1 cellular context compared by ENCODE assay signal in genomic region chrX:23908219-23909003, GRCh38.
TF ChIP-seq lines count a peak whose summit lies in the region.

No MANE protein-coding gene starts in this region.

TF ChIP-seq in HepG2, 621 proteins besides CTCF, POLR2A, EP300 and RAD21:
- TF ChIP-seq ATF7-NPFF (CRISPR knock-in tag; IDR thresholded peaks at IDR 0.05; ENCODE audit: low read depth), result no peak
- TF ChIP-seq KMT2B (CRISPR knock-in tag; IDR thresholded peaks at IDR 0.05), result no peak
- TF ChIP-seq, protein P1, sequence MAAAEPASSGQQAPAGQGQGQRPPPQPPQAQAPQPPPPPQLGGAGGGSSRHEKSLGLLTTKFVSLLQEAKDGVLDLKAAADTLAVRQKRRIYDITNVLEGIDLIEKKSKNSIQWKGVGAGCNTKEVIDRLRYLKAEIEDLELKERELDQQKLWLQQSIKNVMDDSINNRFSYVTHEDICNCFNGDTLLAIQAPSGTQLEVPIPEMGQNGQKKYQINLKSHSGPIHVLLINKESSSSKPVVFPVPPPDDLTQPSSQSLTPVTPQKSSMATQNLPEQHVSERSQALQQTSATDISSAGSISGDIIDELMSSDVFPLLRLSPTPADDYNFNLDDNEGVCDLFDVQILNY (CRISPR knock-in tag; conservative IDR thresholded peaks at IDR 0.05), result no peak
- no peak for TF ChIP-seq ZNF577 (CRISPR knock-in tag; IDR thresholded peaks at IDR 0.05; ENCODE audit: borderline replicate concordance, low read depth)
- TF ChIP-seq THRA (CRISPR knock-in tag; IDR thresholded peaks at IDR 0.05; ENCODE audit: borderline replicate concordance), result no peak
- TF ChIP-seq, protein P2, sequence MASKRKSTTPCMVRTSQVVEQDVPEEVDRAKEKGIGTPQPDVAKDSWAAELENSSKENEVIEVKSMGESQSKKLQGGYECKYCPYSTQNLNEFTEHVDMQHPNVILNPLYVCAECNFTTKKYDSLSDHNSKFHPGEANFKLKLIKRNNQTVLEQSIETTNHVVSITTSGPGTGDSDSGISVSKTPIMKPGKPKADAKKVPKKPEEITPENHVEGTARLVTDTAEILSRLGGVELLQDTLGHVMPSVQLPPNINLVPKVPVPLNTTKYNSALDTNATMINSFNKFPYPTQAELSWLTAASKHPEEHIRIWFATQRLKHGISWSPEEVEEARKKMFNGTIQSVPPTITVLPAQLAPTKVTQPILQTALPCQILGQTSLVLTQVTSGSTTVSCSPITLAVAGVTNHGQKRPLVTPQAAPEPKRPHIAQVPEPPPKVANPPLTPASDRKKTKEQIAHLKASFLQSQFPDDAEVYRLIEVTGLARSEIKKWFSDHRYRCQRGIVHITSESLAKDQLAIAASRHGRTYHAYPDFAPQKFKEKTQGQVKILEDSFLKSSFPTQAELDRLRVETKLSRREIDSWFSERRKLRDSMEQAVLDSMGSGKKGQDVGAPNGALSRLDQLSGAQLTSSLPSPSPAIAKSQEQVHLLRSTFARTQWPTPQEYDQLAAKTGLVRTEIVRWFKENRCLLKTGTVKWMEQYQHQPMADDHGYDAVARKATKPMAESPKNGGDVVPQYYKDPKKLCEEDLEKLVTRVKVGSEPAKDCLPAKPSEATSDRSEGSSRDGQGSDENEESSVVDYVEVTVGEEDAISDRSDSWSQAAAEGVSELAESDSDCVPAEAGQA (IDR thresholded peaks at IDR 0.05; ENCODE audit: low read depth), result no peak
- TF ChIP-seq, protein P2 (CRISPR knock-in tag; IDR thresholded peaks at IDR 0.05; ENCODE audit: borderline replicate concordance), result no peak
- TF ChIP-seq, protein P3, sequence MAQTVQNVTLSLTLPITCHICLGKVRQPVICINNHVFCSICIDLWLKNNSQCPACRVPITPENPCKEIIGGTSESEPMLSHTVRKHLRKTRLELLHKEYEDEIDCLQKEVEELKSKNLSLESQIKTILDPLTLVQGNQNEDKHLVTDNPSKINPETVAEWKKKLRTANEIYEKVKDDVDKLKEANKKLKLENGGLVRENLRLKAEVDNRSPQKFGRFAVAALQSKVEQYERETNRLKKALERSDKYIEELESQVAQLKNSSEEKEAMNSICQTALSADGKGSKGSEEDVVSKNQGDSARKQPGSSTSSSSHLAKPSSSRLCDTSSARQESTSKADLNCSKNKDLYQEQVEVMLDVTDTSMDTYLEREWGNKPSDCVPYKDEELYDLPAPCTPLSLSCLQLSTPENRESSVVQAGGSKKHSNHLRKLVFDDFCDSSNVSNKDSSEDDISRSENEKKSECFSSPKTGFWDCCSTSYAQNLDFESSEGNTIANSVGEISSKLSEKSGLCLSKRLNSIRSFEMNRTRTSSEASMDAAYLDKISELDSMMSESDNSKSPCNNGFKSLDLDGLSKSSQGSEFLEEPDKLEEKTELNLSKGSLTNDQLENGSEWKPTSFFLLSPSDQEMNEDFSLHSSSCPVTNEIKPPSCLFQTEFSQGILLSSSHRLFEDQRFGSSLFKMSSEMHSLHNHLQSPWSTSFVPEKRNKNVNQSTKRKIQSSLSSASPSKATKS (CRISPR knock-in tag; IDR thresholded peaks at IDR 0.05), result no peak
- no peak for TF ChIP-seq ZNF501 (CRISPR knock-in tag; IDR thresholded peaks at IDR 0.05)
- no peak for TF ChIP-seq ZNF773 (CRISPR knock-in tag; IDR thresholded peaks at IDR 0.05; ENCODE audit: borderline replicate concordance)
- no peak for TF ChIP-seq ZNF318 (CRISPR knock-in tag; IDR thresholded peaks at IDR 0.05)
- TF ChIP-seq GABPA (IDR thresholded peaks at IDR 0.05; ENCODE audit: low read depth, low read length), result no peak
- peak; percentile 4; the same call in 1 of the 2 replicates for TF ChIP-seq GABPA (CRISPR knock-in tag; IDR thresholded peaks at IDR 0.05; ENCODE audit: low read depth)
- peak; percentile 29; the same call in 1 of the 2 replicates for TF ChIP-seq STAG1 (CRISPR knock-in tag; IDR thresholded peaks at IDR 0.05)
- TF ChIP-seq ZMYM3 (CRISPR knock-in tag; IDR thresholded peaks at IDR 0.05), result peak; percentile 82
- TF ChIP-seq JDP2 (CRISPR knock-in tag; IDR thresholded peaks at IDR 0.05; ENCODE audit: borderline replicate concordance), result no peak
- TF ChIP-seq, protein P4, sequence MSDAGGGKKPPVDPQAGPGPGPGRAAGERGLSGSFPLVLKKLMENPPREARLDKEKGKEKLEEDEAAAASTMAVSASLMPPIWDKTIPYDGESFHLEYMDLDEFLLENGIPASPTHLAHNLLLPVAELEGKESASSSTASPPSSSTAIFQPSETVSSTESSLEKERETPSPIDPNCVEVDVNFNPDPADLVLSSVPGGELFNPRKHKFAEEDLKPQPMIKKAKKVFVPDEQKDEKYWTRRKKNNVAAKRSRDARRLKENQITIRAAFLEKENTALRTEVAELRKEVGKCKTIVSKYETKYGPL (CRISPR knock-in tag; IDR thresholded peaks at IDR 0.05), result no peak
- no peak for TF ChIP-seq REL (CRISPR knock-in tag; conservative IDR thresholded peaks at IDR 0.05)
- TF ChIP-seq CHD4 (IDR thresholded peaks at IDR 0.05; ENCODE audit: borderline replicate concordance, low read length), result peak; percentile 81; the same call in 1 of the 2 replicates
- no peak for TF ChIP-seq CHCHD3 (CRISPR knock-in tag; IDR thresholded peaks at IDR 0.05)
- no peak for TF ChIP-seq ZNF331 (CRISPR knock-in tag; IDR thresholded peaks at IDR 0.05)
- 0 out of 2 replicates have a peak, but pooled peaks have one; percentile 4 for TF ChIP-seq ELF4 (CRISPR knock-in tag; IDR thresholded peaks at IDR 0.05; ENCODE audit: borderline replicate concordance)
- no peak for TF ChIP-seq FLYWCH1 (CRISPR knock-in tag; IDR thresholded peaks at IDR 0.05)
- no peak for TF ChIP-seq ZNF451 (CRISPR knock-in tag; IDR thresholded peaks at IDR 0.05)
- no peak for TF ChIP-seq ZNF234 (CRISPR knock-in tag; conservative IDR thresholded peaks at IDR 0.05)
- peak; percentile 96 for TF ChIP-seq ZNF629 (CRISPR knock-in tag; conservative IDR thresholded peaks at IDR 0.05)
- TF ChIP-seq PTBP1 (IDR thresholded peaks at IDR 0.05; ENCODE audit: low read depth, low read length, poor library complexity, severe bottlenecking), result no peak
- no peak for TF ChIP-seq NAIF1 (CRISPR knock-in tag; IDR thresholded peaks at IDR 0.05; ENCODE audit: borderline replicate concordance)
- TF ChIP-seq SIX1 (CRISPR knock-in tag; IDR thresholded peaks at IDR 0.05; ENCODE audit: borderline replicate concordance), result no peak
- peak; percentile 43; the same call in 1 of the 2 replicates for TF ChIP-seq KDM1A (CRISPR knock-in tag; IDR thresholded peaks at IDR 0.05)
- TF ChIP-seq IRF9 (CRISPR knock-in tag; IDR thresholded peaks at IDR 0.05; ENCODE audit: borderline replicate concordance), result no peak
- TF ChIP-seq ZNF329 (CRISPR knock-in tag; IDR thresholded peaks at IDR 0.05; ENCODE audit: low read depth), result no peak
- TF ChIP-seq, protein P5, sequence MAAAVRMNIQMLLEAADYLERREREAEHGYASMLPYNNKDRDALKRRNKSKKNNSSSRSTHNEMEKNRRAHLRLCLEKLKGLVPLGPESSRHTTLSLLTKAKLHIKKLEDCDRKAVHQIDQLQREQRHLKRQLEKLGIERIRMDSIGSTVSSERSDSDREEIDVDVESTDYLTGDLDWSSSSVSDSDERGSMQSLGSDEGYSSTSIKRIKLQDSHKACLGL (CRISPR knock-in tag; IDR thresholded peaks at IDR 0.05), result no peak
- TF ChIP-seq HNF4A (CRISPR knock-in tag; IDR thresholded peaks at IDR 0.05), result no peak
- TF ChIP-seq SP1 (IDR thresholded peaks at IDR 0.05), result no peak
- TF ChIP-seq SP1 (CRISPR knock-in tag; IDR thresholded peaks at IDR 0.05), result no peak
- no peak for TF ChIP-seq SNAPC5 (CRISPR knock-in tag; IDR thresholded peaks at IDR 0.05; ENCODE audit: borderline replicate concordance)
